19 cellular contexts compared by ENCODE assay signal in genomic region chr18:63063171-63063570, GRCh38.
DNase-seq lines count a peak whose midpoint lies in the region; ATAC-seq and TF ChIP-seq lines count a peak whose summit lies in the region.
"Had no signal": no experiment of that assay in that cellular context is flagged by ENCODE, and none has a peak within 500 bp of the region (broad histone marks: within the 10 kb centered on the region; RNA-seq: fewer than 3 reads in every experiment).

No MANE protein-coding gene starts in this region.

- WGBS in endodermal cell (ENCODE audit: insufficient coverage in 1 of 2, insufficient read length in 1 of 2), 2 experiments = 80 to 84% methylated on average over 2 to 10 of the region's 10 CpGs

- DNase-seq in ELF-1 (ENCODE audit: low read depth, low spot score) = peak; percentile 57
- peak; percentile 59 for DNase-seq in endodermal cell
- no peak for DNase-seq in neural progenitor cell (ENCODE audit: low spot score)
- DNase-seq in CD8-positive, alpha-beta T cell = no peak
- no peak for DNase-seq in NCI-H128 (lab: John Stamatoyannopoulos, UW; ENCODE audit: unreplicated experiment)
- DNase-seq: activated CD4-positive, alpha-beta T cell treated with anti-CD3 and anti-CD28 coated beads for 48 hours; activated naive CD4-positive, alpha-beta T cell treated with Interleukin-2 at 50 U/mL for 16 hours; DMS79 treated with DMSO at 0.1 percent for 48 hours; heart left ventricle; left cardiac atrium; NCI-H187 treated with DMSO at 0.1 percent for 48 hours; SJCRH30; stimulated activated CD4-positive, alpha-beta T cell treated with anti-CD3 and anti-CD28 coated beads, Interleukin-4, amount 100 ng/mL, for 24 hours; stimulated activated CD8-positive, alpha-beta memory T cell treated with anti-CD3 and anti-CD28 coated beads, Interleukin-4, amount 100 ng/mL, for 48 hours had no signal

- H3K4me2 ChIP-seq in neural progenitor cell = no peak overlapping the region
- H3K4me2 ChIP-seq: BLaER1 treated with 17β-estradiol and CSF1 and Interleukin-3, amounts not matched to agents 10 nM and 100 nM had no signal

- H3K27ac ChIP-seq in endodermal cell (ENCODE audit: low read depth, low read length) (no peak overlapping the region), neural progenitor cell (no peak overlapping the region)
- H3K27ac ChIP-seq in CD8-positive, alpha-beta T cell (ENCODE audit: low read depth, low read length) = no peak overlapping the region
- H3K27ac ChIP-seq: BLaER1 treated with 17β-estradiol and CSF1 and Interleukin-3, amounts not matched to agents 10 nM and 100 nM; epithelial cell of prostate; heart left ventricle; SJCRH30 had no signal

- no peak for ATAC-seq in GM21528 (IDR thresholded peaks at IDR 0.05; ENCODE audit: low FRiP score, unreplicated experiment)
- no peak for ATAC-seq in CD8-positive, alpha-beta T cell
- ATAC-seq: heart left ventricle, left cardiac atrium had no signal

- H3K9ac ChIP-seq in endodermal cell (ENCODE audit: extremely low read depth, low read length, poor library complexity, severe bottlenecking) = no peak overlapping the region
- H3K9ac ChIP-seq in neural progenitor cell = no peak overlapping the region
- H3K9ac ChIP-seq: BLaER1 treated with 17β-estradiol and CSF1 and Interleukin-3, amounts not matched to agents 10 nM and 100 nM had no signal

- H3K9me3 ChIP-seq in endodermal cell (ENCODE audit: control insufficient read depth, low read length) (no peaks in the 10 kb centered on the region), neural progenitor cell (ENCODE audit: low read depth) (no peaks in the 10 kb centered on the region)
- no peaks in the 10 kb centered on the region for H3K9me3 ChIP-seq in CD8-positive, alpha-beta T cell (ENCODE audit: low read length)
- H3K9me3 ChIP-seq: heart left ventricle, SJCRH30 had no signal

- H4K20me1 ChIP-seq in neural progenitor cell (ENCODE audit: low read depth) = no peaks in the 10 kb centered on the region
- H4K20me1 ChIP-seq: BLaER1 treated with 17β-estradiol and CSF1 and Interleukin-3, amounts not matched to agents 10 nM and 100 nM had no signal

- H3K4me1 ChIP-seq in endodermal cell (ENCODE audit: control insufficient read depth, insufficient read depth, low read length) (no peaks in the 10 kb centered on the region), neural progenitor cell (no peaks in the 10 kb centered on the region)
- no peaks in the 10 kb centered on the region for H3K4me1 ChIP-seq in CD8-positive, alpha-beta T cell (ENCODE audit: insufficient read depth, low read length)
- H3K4me1 ChIP-seq: heart left ventricle, SJCRH30 had no signal

- peaks cover 3% of the 10 kb centered on the region for H3K27me3 Mint-ChIP-seq in endodermal cell (ENCODE audit: insufficient read depth)
- no peaks in the 10 kb centered on the region for H3K27me3 Mint-ChIP-seq in neural progenitor cell (ENCODE audit: insufficient read depth, low read depth)
- H3K27me3 Mint-ChIP-seq in CD8-positive, alpha-beta T cell (ENCODE audit: low read depth) = peaks cover 9% of the 10 kb centered on the region

- no peak overlapping the region for H2AFZ ChIP-seq in neural progenitor cell (replicated peaks)

- POLR2A ChIA-PET in CD8-positive, alpha-beta T cell (lab: Charles Lee) = no interaction called here

- TF ChIP-seq RAD21 in Ishikawa (IDR thresholded peaks at IDR 0.05; ENCODE audit: low read depth) = no peak

- no peak overlapping the region for H3K27ac Mint-ChIP-seq in endodermal cell
- H3K27ac Mint-ChIP-seq in neural progenitor cell = peak overlapping the region; percentile 1
- no peak overlapping the region for H3K27ac Mint-ChIP-seq in CD8-positive, alpha-beta T cell
- H3K27ac Mint-ChIP-seq: brain had no signal

- H3K27me3 ChIP-seq in endodermal cell (ENCODE audit: control insufficient read depth, insufficient read depth, low read length, poor library complexity, severe bottlenecking) (no peaks in the 10 kb centered on the region), neural progenitor cell (no peaks in the 10 kb centered on the region)
- no peaks in the 10 kb centered on the region for H3K27me3 ChIP-seq in CD8-positive, alpha-beta T cell (ENCODE audit: insufficient read depth, low read length)
- H3K27me3 ChIP-seq: BLaER1 treated with 17β-estradiol and CSF1 and Interleukin-3, amounts not matched to agents 10 nM and 100 nM; SJCRH30 had no signal

- no peak overlapping the region for H3K4me3 Mint-ChIP-seq in endodermal cell
- no peak overlapping the region for H3K4me3 Mint-ChIP-seq in neural progenitor cell
- no peak overlapping the region for H3K4me3 Mint-ChIP-seq in CD8-positive, alpha-beta T cell
- H3K4me3 Mint-ChIP-seq: brain had no signal

- TF ChIP-seq EP300 in Ishikawa (IDR thresholded peaks at IDR 0.05; ENCODE audit: borderline replicate concordance) = no peak

- H3K79me2 ChIP-seq in neural progenitor cell (ENCODE audit: low read depth) = no peaks in the 10 kb centered on the region

- no peaks in the 10 kb centered on the region for H3K36me3 ChIP-seq in endodermal cell (ENCODE audit: control insufficient read depth, insufficient read depth, low read length)
- no peaks in the 10 kb centered on the region for H3K36me3 ChIP-seq in neural progenitor cell
- no peaks in the 10 kb centered on the region for H3K36me3 ChIP-seq in CD8-positive, alpha-beta T cell (ENCODE audit: insufficient read depth, low read length)
- H3K36me3 ChIP-seq: BLaER1 treated with 17β-estradiol and CSF1 and Interleukin-3, amounts not matched to agents 10 nM and 100 nM; heart left ventricle; SJCRH30 had no signal

- H3K4me1 Mint-ChIP-seq in endodermal cell (peaks cover 4% of the 10 kb centered on the region), neural progenitor cell (peaks cover 2% of the 10 kb centered on the region)
- no peaks in the 10 kb centered on the region for H3K4me1 Mint-ChIP-seq in CD8-positive, alpha-beta T cell (ENCODE audit: low read depth)
- H3K4me1 Mint-ChIP-seq: brain had no signal

- no peaks in the 10 kb centered on the region for H3F3A ChIP-seq in neural progenitor cell (ENCODE audit: low read depth)

- CTCF ChIA-PET in CD8-positive, alpha-beta T cell (lab: Charles Lee) = interaction anchor here (1.1 kb wide), 1 partner anchor 11 kb away, joined by 3 read pairs; no protein-coding TSS in a partner anchor

- H3K36me3 Mint-ChIP-seq in endodermal cell (ENCODE audit: low read depth) (no peaks in the 10 kb centered on the region), neural progenitor cell (no peaks in the 10 kb centered on the region)
- no peaks in the 10 kb centered on the region for H3K36me3 Mint-ChIP-seq in CD8-positive, alpha-beta T cell
- H3K36me3 Mint-ChIP-seq: brain had no signal

- H3K9me3 Mint-ChIP-seq in endodermal cell (no peaks in the 10 kb centered on the region), neural progenitor cell (peaks cover 2% of the 10 kb centered on the region)
- no peaks in the 10 kb centered on the region for H3K9me3 Mint-ChIP-seq in CD8-positive, alpha-beta T cell

- intact Hi-C loops in CD8-positive, alpha-beta T cell (cut with DNase I, micrococcal nuclease) = no loop called here

- TF ChIP-seq CTCF in endodermal cell (conservative IDR thresholded peaks at IDR 0.05) = no peak
- TF ChIP-seq CTCF in neural progenitor cell (IDR thresholded peaks at IDR 0.05) = no peak
- no peak for TF ChIP-seq CTCF in CD8-positive, alpha-beta T cell (IDR thresholded peaks at IDR 0.05)

- no peak overlapping the region for H3K4me3 ChIP-seq in endodermal cell (ENCODE audit: low read length)
- no peak overlapping the region for H3K4me3 ChIP-seq in neural progenitor cell
- no peak overlapping the region for H3K4me3 ChIP-seq in CD8-positive, alpha-beta T cell (ENCODE audit: low read depth, low read length)
- H3K4me3 ChIP-seq: BLaER1 treated with 17β-estradiol and CSF1 and Interleukin-3, amounts not matched to agents 10 nM and 100 nM; heart left ventricle; SJCRH30 had no signal

TF ChIP-seq in Ishikawa, 13 proteins besides CTCF, POLR2A, EP300 and RAD21:
- TF ChIP-seq TCF12 (IDR thresholded peaks at IDR 0.05; ENCODE audit: low read depth) (no peak), USF1 (IDR thresholded peaks at IDR 0.05) (no peak), TEAD4 (IDR thresholded peaks at IDR 0.05) (peak; percentile 59), REST (IDR thresholded peaks at IDR 0.05; ENCODE audit: low read depth) (no peak), TAF1 (IDR thresholded peaks at IDR 0.05; ENCODE audit: low read depth) (no peak)

Comparison
In these comparisons a context has a peak if more than half of its experiments do, and no peak if none do; other contexts are left out.
1. DNase-seq: peak in ELF-1 (single experiment) and endodermal cell (single experiment); none in neural progenitor cell (single experiment), CD8-positive, alpha-beta T cell (0 of 7) and NCI-H128 (single experiment).